In genomic region chr18:74064510-74064909, GRCh38 we compare ENCODE assay signal across 12 cellular contexts.
A peak's percentile ranks its signal among the peaks of the same experiment; 100 is the strongest.
DNase-seq lines count a peak whose midpoint lies in the region; ATAC-seq and TF ChIP-seq lines count a peak whose summit lies in the region.
"Had no signal": no experiment of that assay in that cellular context is flagged by ENCODE, and none has a peak within 500 bp of the region (broad histone marks: within the 10 kb centered on the region; RNA-seq: fewer than 3 reads in every experiment).

No MANE protein-coding gene starts in this region.

- H3K27ac Mint-ChIP-seq in activated naive CD8-positive, alpha-beta T cell treated with anti-CD3 and anti-CD28 coated beads for 36 hours, result peak overlapping the region; percentile 81

- DNase-seq in activated T-cell treated with anti-CD3 and anti-CD28 coated beads for 24 hours (ENCODE audit: low read depth), result peak; percentile 46
- no peak for DNase-seq in activated T-cell treated with anti-CD3 and anti-CD28 coated beads, Interleukin-2, amount 50 U/mL, for 1 hour
- DNase-seq in NAMALWA (ENCODE audit: low spot score), result peak; percentile 61
- peak; percentile 67 for DNase-seq in activated naive CD8-positive, alpha-beta T cell treated with anti-CD3 and anti-CD28 coated beads for 36 hours
- DNase-seq in stimulated activated naive CD8-positive, alpha-beta T cell treated with anti-CD3 and anti-CD28 coated beads, Interleukin-15, Interleukin-2, amounts not matched to agents 100 U/mL and 50 U/mL, for 24 hours, result peak; percentile 48
- DNase-seq in colonic mucosa, result no peak
- DNase-seq in NCI-H187 (lab: John Stamatoyannopoulos, UW), result no peak
- DNase-seq: central memory CD4-positive, alpha-beta T cell; NCI-H345; testis had no signal

- H3K27ac ChIP-seq in colonic mucosa, result no peak overlapping the region
- H3K27ac ChIP-seq: testis had no signal

- no peaks in the 10 kb centered on the region for H3K9me3 Mint-ChIP-seq in activated naive CD8-positive, alpha-beta T cell treated with anti-CD3 and anti-CD28 coated beads for 36 hours

- H3K36me3 ChIP-seq in colonic mucosa, result no peaks in the 10 kb centered on the region

- peak; percentile 65 for ATAC-seq in stimulated activated naive CD8-positive, alpha-beta T cell treated with anti-CD3 and anti-CD28 coated beads, Interleukin-15, Interleukin-2, amounts not matched to agents 100 U/mL and 50 U/mL, for 24 hours
- ATAC-seq in GM21390 (IDR thresholded peaks at IDR 0.05; ENCODE audit: unreplicated experiment), result no peak
- ATAC-seq: K562 had no signal

- no peak for TF ChIP-seq CTCF in colonic mucosa (IDR thresholded peaks at IDR 0.05)

- H3K4me3 ChIP-seq in colonic mucosa, result no peak overlapping the region
- H3K4me3 ChIP-seq: K562, testis had no signal

- no peak overlapping the region for H3K9ac ChIP-seq in colonic mucosa (ENCODE audit: low read depth in 2 of 2, low read length in 2 of 2)

- H3K9me3 ChIP-seq in colonic mucosa, result no peaks in the 10 kb centered on the region
- H3K9me3 ChIP-seq: testis had no signal

- H3K4me1 ChIP-seq in colonic mucosa, result no peaks in the 10 kb centered on the region
- H3K4me1 ChIP-seq: testis had no signal

- H3K27me3 ChIP-seq in colonic mucosa, result no peaks in the 10 kb centered on the region
- H3K27me3 ChIP-seq: testis had no signal

- peaks cover 45% of the 10 kb centered on the region for H3K4me1 Mint-ChIP-seq in activated naive CD8-positive, alpha-beta T cell treated with anti-CD3 and anti-CD28 coated beads for 36 hours

- intact Hi-C loops in colonic mucosa (cut with DNase I), result no loop called here

- H3K4me3 Mint-ChIP-seq in activated naive CD8-positive, alpha-beta T cell treated with anti-CD3 and anti-CD28 coated beads for 36 hours, result peak overlapping the region; percentile 81

- H3K27me3 Mint-ChIP-seq in activated naive CD8-positive, alpha-beta T cell treated with anti-CD3 and anti-CD28 coated beads for 36 hours, result peaks cover 3% of the 10 kb centered on the region

- no peaks in the 10 kb centered on the region for H3K36me3 Mint-ChIP-seq in activated naive CD8-positive, alpha-beta T cell treated with anti-CD3 and anti-CD28 coated beads for 36 hours

Comparison
In these comparisons a context has a peak if more than half of its experiments do, and no peak if none do; other contexts are left out.
1. DNase-seq: peak in activated T-cell treated with anti-CD3 and anti-CD28 coated beads for 24 hours (single experiment), NAMALWA (single experiment), activated naive CD8-positive, alpha-beta T cell treated with anti-CD3 and anti-CD28 coated beads for 36 hours (single experiment) and stimulated activated naive CD8-positive, alpha-beta T cell treated with anti-CD3 and anti-CD28 coated beads, Interleukin-15, Interleukin-2, amounts not matched to agents 100 U/mL and 50 U/mL, for 24 hours (single experiment); none in activated T-cell treated with anti-CD3 and anti-CD28 coated beads, Interleukin-2, amount 50 U/mL, for 1 hour (single experiment), colonic mucosa (single experiment) and NCI-H187 (0 of 2).